Comparison of ENCODE assay signal across 8 cellular contexts in the genomic region with DNA sequence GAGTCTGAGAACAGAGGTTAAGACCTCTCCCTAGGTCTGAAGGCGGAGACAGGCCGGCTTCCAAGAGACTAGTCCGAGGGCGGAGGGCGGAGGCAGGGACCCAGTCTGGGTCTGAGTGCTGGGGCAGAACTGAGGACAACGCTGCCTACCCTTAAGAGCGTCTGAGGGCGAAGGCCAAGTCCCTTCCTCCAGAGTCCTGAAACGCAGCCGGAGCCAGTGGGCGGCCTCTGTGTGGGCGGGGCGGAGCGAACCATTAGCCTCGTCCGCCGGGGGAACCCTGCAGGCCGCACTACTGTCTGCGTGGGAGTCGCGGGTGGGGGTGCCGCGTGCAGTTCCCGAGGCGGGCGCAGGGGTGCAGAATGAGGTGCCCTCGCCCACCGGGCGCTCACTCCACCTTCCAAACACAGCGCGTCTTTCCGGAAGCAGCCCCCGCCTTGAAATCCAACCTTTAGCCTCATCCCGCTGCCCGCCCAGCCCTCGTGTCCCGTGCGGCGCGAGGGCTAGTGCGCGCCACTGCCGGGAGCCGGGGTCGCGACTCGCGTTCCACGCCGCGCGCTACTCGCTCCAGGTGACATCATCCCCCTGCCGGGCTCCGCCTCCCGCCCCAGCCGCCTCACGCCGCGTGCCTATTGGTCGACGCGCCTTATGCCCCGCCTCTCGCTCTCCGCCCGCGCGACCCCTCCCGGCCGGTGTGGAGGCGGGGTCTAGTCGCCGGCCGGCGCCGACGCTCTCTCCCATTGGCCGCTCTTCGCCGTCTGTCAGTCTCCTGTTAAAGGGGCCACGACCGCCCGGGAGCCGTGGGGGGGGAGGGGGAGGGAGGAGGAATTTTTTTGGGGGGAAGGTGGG. TPM values are rescaled to one million over a fixed set of nuclear protein-coding genes. Genes with fewer than 3 reads are reported as not detected.
DNase-seq lines count a peak whose midpoint lies in the region; ATAC-seq, FAIRE-seq and TF ChIP-seq lines count a peak whose summit lies in the region.

Gene C19orf73 (minus strand): TSS at position 579 of the 846 bp plus-strand sequence. CDS start 121 bp downstream, at position 458.

- TF ChIP-seq POLR2A in H54 (IDR thresholded peaks at IDR 0.05; ENCODE audit: low read depth, low read length): peak; percentile 36; the same call in 1 of the 2 replicates

- peak; percentile 77 for ATAC-seq in RWPE2 (ENCODE audit: low read depth)
- peak; percentile 84 for ATAC-seq in stimulated activated naive CD8-positive, alpha-beta T cell treated with anti-CD3 and anti-CD28 coated beads, Interleukin-15, amount 100 ng/mL, for 72 hours

- H3K9ac ChIP-seq in ES-I3 (ENCODE audit: low read depth, low read length) (peak within 1 kb of the TSS; percentile 90), neural cell (ENCODE audit: low read length) (peak within 1 kb of the TSS; percentile 94)

- DNase-seq in H54 (ENCODE audit: insufficient read length, low spot score) (peak; percentile 82), LoVo (ENCODE audit: low spot score) (peak; percentile 97), RWPE2 (ENCODE audit: low spot score) (peak; percentile 90), fibroblast of the aortic adventitia (ENCODE audit: low read depth) (peak; percentile 90)
- peak; percentile 94 for DNase-seq in activated effector memory CD4-positive, alpha-beta T cell treated with Interleukin-2 at 50 U/mL for 16 hours
- peak; percentile 97 to 98 for DNase-seq in stimulated activated naive CD8-positive, alpha-beta T cell treated with anti-CD3 and anti-CD28 coated beads, Interleukin-15, amount 100 ng/mL, for 72 hours

- TF ChIP-seq CTCF in RWPE2 (IDR thresholded peaks at IDR 0.05; ENCODE audit: poor library complexity, severe bottlenecking): no peak
- TF ChIP-seq CTCF in fibroblast of the aortic adventitia (IDR thresholded peaks at IDR 0.05; ENCODE audit: insufficient read depth, low read length): peak; percentile 26
- peak; percentile 72 for TF ChIP-seq CTCF in neural cell (IDR thresholded peaks at IDR 0.05; ENCODE audit: poor library complexity, severe bottlenecking)

- H3K9me3 ChIP-seq in ES-I3 (ENCODE audit: control insufficient read depth, insufficient read depth, low read length) (no peaks in the 10 kb centered on the region), RWPE2 (ENCODE audit: severe bottlenecking) (no peaks in the 10 kb centered on the region), neural cell (ENCODE audit: low read length) (no peaks in the 10 kb centered on the region)

- H3K79me2 ChIP-seq in neural cell (replicated peaks; ENCODE audit: insufficient read depth, low read length): no peaks in the 10 kb centered on the region

- peak within 1 kb of the TSS; percentile 59 for H3K27ac ChIP-seq in RWPE2 (ENCODE audit: poor library complexity, severe bottlenecking)
- peak within 1 kb of the TSS; percentile 87 for H3K27ac ChIP-seq in neural cell (ENCODE audit: low read length)

- no peaks in the 10 kb centered on the region for H3K9me3 Mint-ChIP-seq in stimulated activated naive CD8-positive, alpha-beta T cell treated with anti-CD3 and anti-CD28 coated beads, Interleukin-15, amount 100 ng/mL, for 72 hours

- H3F3A ChIP-seq in neural cell (ENCODE audit: insufficient read depth, low read length, poor library complexity, severe bottlenecking): no peaks in the 10 kb centered on the region

- peak; percentile 73 for TF ChIP-seq EP300 in neural cell (conservative IDR thresholded peaks at IDR 0.05; ENCODE audit: poor library complexity, severe bottlenecking)

- H3K4me1 ChIP-seq in ES-I3 (ENCODE audit: insufficient read depth, low read length): no peaks in the 10 kb centered on the region; the same call in 1 of the 2 replicates
- H3K4me1 ChIP-seq in RWPE2 (ENCODE audit: insufficient read depth, poor library complexity, severe bottlenecking): peaks cover 1% of the 10 kb centered on the region

- H3K27me3 ChIP-seq in RWPE2 (ENCODE audit: insufficient read depth, poor library complexity, severe bottlenecking) (no peaks in the 10 kb centered on the region), neural cell (ENCODE audit: insufficient read depth, low read depth, low read length) (peaks cover 15% of the 10 kb centered on the region)

- peak within 1 kb of the TSS; percentile 85 to 96 for H3K4me3 Mint-ChIP-seq in stimulated activated naive CD8-positive, alpha-beta T cell treated with anti-CD3 and anti-CD28 coated beads, Interleukin-15, amount 100 ng/mL, for 72 hours

- H3K27ac Mint-ChIP-seq in stimulated activated naive CD8-positive, alpha-beta T cell treated with anti-CD3 and anti-CD28 coated beads, Interleukin-15, amount 100 ng/mL, for 72 hours: peak within 1 kb of the TSS; percentile 87 to 97

- H4K20me1 ChIP-seq in neural cell (ENCODE audit: insufficient read depth): no peaks in the 10 kb centered on the region

- peak; percentile 45 for TF ChIP-seq RAD21 in neural cell (conservative IDR thresholded peaks at IDR 0.05)

- H3K27me3 Mint-ChIP-seq in stimulated activated naive CD8-positive, alpha-beta T cell treated with anti-CD3 and anti-CD28 coated beads, Interleukin-15, amount 100 ng/mL, for 72 hours: peaks cover 18% of the 10 kb centered on the region

- H3K4me3 ChIP-seq in RWPE2 (ENCODE audit: severe bottlenecking) (peak within 1 kb of the TSS; percentile 55), fibroblast of the aortic adventitia (ENCODE audit: low read depth, low read length) (peak within 1 kb of the TSS; percentile 80), neural cell (ENCODE audit: low read length) (peak within 1 kb of the TSS; percentile 98)

- peaks cover 51% of the 10 kb centered on the region for H3K4me1 Mint-ChIP-seq in stimulated activated naive CD8-positive, alpha-beta T cell treated with anti-CD3 and anti-CD28 coated beads, Interleukin-15, amount 100 ng/mL, for 72 hours

- FAIRE-seq in H54 (lab: Jason Lieb, UNC): peak; percentile 36

- H3K36me3 ChIP-seq in ES-I3 (ENCODE audit: insufficient read depth, low read length) (no peaks in the 10 kb centered on the region), RWPE2 (ENCODE audit: low read depth) (no peaks in the 10 kb centered on the region), neural cell (ENCODE audit: insufficient read depth, low read length) (no peaks in the 10 kb centered on the region)

- peak within 1 kb of the TSS; percentile 69 for H2AFZ ChIP-seq in neural cell (ENCODE audit: low read depth, low read length)

- H3K4me2 ChIP-seq in neural cell (ENCODE audit: low read length): peak within 1 kb of the TSS; percentile 91

- H3K9me2 ChIP-seq in neural cell (ENCODE audit: insufficient read depth, low read length): no peaks in the 10 kb centered on the region

TF ChIP-seq in neural cell, 6 proteins besides CTCF, POLR2A, EP300 and RAD21:
- TF ChIP-seq SMC3 (conservative IDR thresholded peaks at IDR 0.05; ENCODE audit: poor library complexity): peak; percentile 53
- TF ChIP-seq MXI1 (conservative IDR thresholded peaks at IDR 0.05; ENCODE audit: poor library complexity, severe bottlenecking): peak; percentile 91
- TF ChIP-seq TAF1 (IDR thresholded peaks at IDR 0.05; ENCODE audit: low read depth): peak; percentile 70
- TF ChIP-seq EZH2 (IDR thresholded peaks at IDR 0.05; ENCODE audit: borderline replicate concordance, insufficient read depth, low read length, poor library complexity, severe bottlenecking): no peak
- peak; percentile 76 for TF ChIP-seq REST (IDR thresholded peaks at IDR 0.05; ENCODE audit: borderline replicate concordance)
- TF ChIP-seq POLR2AphosphoS5 (IDR thresholded peaks at IDR 0.05): peak; percentile 85

RNA-seq across cellular contexts. Expression of gene C19orf73, which starts in this region (rescaled TPM):
- 0.41 and 0.54 TPM in 2 replicates for total RNA-seq in fibroblast of the aortic adventitia (ENCODE audit: low replicate concordance)
- polyA plus RNA-seq in neural cell: 5.7 and 8.4 TPM in 2 replicates
- 7.4 and 9.3 TPM in 2 replicates for polyA minus RNA-seq in neural cell

Comparison
In these comparisons a context has a peak if more than half of its experiments do, and no peak if none do; other contexts are left out.
1. Peak in every context shown above with its lines: DNase-seq, ATAC-seq, H3K4me3 ChIP-seq and H3K27ac ChIP-seq.
2. Peak in DNase-seq and H3K4me3 ChIP-seq in fibroblast of the aortic adventitia; RNA of the gene not detected or under 1 TPM.